30 cellular contexts compared by ENCODE assay signal in the genomic region with DNA sequence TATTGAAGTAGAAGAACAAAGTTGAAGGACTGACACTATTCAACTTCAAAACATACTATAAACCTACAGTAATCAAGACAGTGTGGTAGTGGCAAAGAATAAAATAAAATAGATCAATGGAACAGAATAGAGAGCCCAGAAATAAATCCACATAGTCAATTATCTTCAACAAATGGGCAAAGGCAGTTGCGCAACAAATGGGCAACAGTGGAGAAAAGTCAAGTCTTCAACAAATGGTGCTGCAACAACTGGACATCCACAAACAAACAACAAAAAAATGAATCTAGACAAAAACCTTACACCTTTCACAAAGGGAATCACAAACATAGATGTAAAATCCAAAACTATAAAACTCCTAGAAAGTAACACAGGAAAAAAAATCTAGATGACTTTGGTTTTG. TPM values are rescaled to one million over a fixed set of nuclear protein-coding genes. Genes with fewer than 3 reads are reported as not detected.
"Had no signal": no experiment of that assay in that cellular context is flagged by ENCODE, and none has a peak within 500 bp of the region (broad histone marks: within the 10 kb centered on the region; RNA-seq: fewer than 3 reads in every experiment).

No MANE protein-coding gene starts in this region.

- DNase-seq: activated CD4-positive, alpha-beta T cell treated with anti-CD3 and anti-CD28 coated beads, Interleukin-2, amount 10 ng/mL, durations not matched to agents 24 days and 14 days; activated CD4-positive, alpha-beta T cell treated with anti-CD3 and anti-CD28 coated beads, Interleukin-2, amount 50 U/mL, for 4 hours; activated CD8-positive, alpha-beta T cell treated with anti-CD3 and anti-CD28 coated beads for 36 hours; activated gamma-delta T cell; activated naive CD4-positive, alpha-beta T cell treated with Interleukin-2 at 50 U/mL for 16 hours; activated naive CD8-positive, alpha-beta T cell treated with anti-CD3 and anti-CD28 coated beads, Interleukin-2, amount 50 U/mL, for 24 hours; activated T-cell treated with anti-CD3 and anti-CD28 coated beads, Interleukin-2, amount 50 U/mL, for 1 hour; activated T-cell treated with anti-CD3 and anti-CD28 coated beads, Interleukin-2, amount 50 U/mL, for 72 hours; anterior cingulate cortex; central memory CD4-positive, alpha-beta T cell; Karpas-422; MG63; NCI-H1048; NCI-H1105 treated with DMSO at 0.1 percent for 48 hours; NCI-H1436; NCI-H1694; NCI-H1930; NCI-H2107; NCI-H2171; NCI-H510A; NCI-H526; NCI-H748 treated with DMSO at 0.1 percent for 48 hours; NK-92 treated with Interleukin-12 subunit alpha and Interleukin-12 subunit beta, amount 100 ng/mL, for 24 hours; Right ventricle myocardium superior; SW 1271; T-helper 1 cell; T1000 had no signal

- H3K27me3 ChIP-seq: MG63 had no signal

- ATAC-seq: activated CD8-positive, alpha-beta T cell treated with anti-CD3 and anti-CD28 coated beads for 36 hours; activated naive CD8-positive, alpha-beta T cell treated with anti-CD3 and anti-CD28 coated beads, Interleukin-2, amount 50 U/mL, for 24 hours; activated T-cell treated with anti-CD3 and anti-CD28 coated beads, Interleukin-2, amount 50 U/mL, for 72 hours had no signal

- H3K4me3 ChIP-seq: MG63 had no signal

- FAIRE-seq: colon had no signal

RNA-seq across cellular contexts. Expression of gene MIXL1, which starts 38.4 kb away (rescaled TPM):
- total RNA-seq: activated CD4-positive, alpha-beta T cell treated with anti-CD3 and anti-CD28 coated beads, Interleukin-2, amount 10 ng/mL, durations not matched to agents 24 days and 14 days; activated T-cell treated with anti-CD3 and anti-CD28 coated beads, Interleukin-2, amount 50 U/mL, for 72 hours; activated T-helper 2 cell treated with anti-CD3 and anti-CD28 coated beads, Interferon-gamma antibody, Interleukin-2, Interleukin-4, amounts not matched to agents 10 μg/mL and 5 μg/mL and 100 μg/mL, durations not matched to agents 14 hours and 24 hours and 36 hours; Right ventricle myocardium superior; T-helper 2 cell treated with Interferon-gamma antibody and Interleukin-4, amounts not matched to agents 100 ng/mL and 5 ng/mL, for 36 hours had no signal
